ENCODE assay signal across 1 cellular context in genomic region chr16:8621572-8622314, GRCh38.
TF ChIP-seq lines count a peak whose summit lies in the region.

Gene METTL22, plus strand, starts transcription at chr16:8621698. Its CDS starts 3,968 bp downstream, at chr16:8625666.

TF ChIP-seq in K562, 482 proteins besides CTCF, POLR2A, EP300 and RAD21 (continued from another document and continues in another):
- no peak for TF ChIP-seq ZNF592 (IDR thresholded peaks at IDR 0.05)
- TF ChIP-seq KDM5B (IDR thresholded peaks at IDR 0.05; ENCODE audit: insufficient replicate concordance, low read depth, low read length): peak; percentile 81
- peak; percentile 93 for TF ChIP-seq ZFX (CRISPR knock-in tag; IDR thresholded peaks at IDR 0.05)
- TF ChIP-seq PML (IDR thresholded peaks at IDR 0.05; ENCODE audit: low read length): peak; percentile 60; the same call in 1 of the 2 replicates
- no peak for TF ChIP-seq ZNF277 (CRISPR knock-in tag; IDR thresholded peaks at IDR 0.05; ENCODE audit: borderline replicate concordance)
- no peak for TF ChIP-seq ZBTB12 (CRISPR knock-in tag; IDR thresholded peaks at IDR 0.05)
- TF ChIP-seq ZNF124 (CRISPR knock-in tag; IDR thresholded peaks at IDR 0.05): no peak
- no peak for TF ChIP-seq GMEB1 (CRISPR knock-in tag; IDR thresholded peaks at IDR 0.05)
- TF ChIP-seq TSC22D4 (tag; IDR thresholded peaks at IDR 0.05): no peak
- TF ChIP-seq FOXJ2 (tag; IDR thresholded peaks at IDR 0.05): no peak
- TF ChIP-seq TFAM (CRISPR knock-in tag; conservative IDR thresholded peaks at IDR 0.05): no peak
- TF ChIP-seq ZNF740 (CRISPR knock-in tag; IDR thresholded peaks at IDR 0.05): no peak; the same call in 1 of the 2 replicates
- no peak for TF ChIP-seq ZNF740 (tag; IDR thresholded peaks at IDR 0.05)
- TF ChIP-seq KDM1A (IDR thresholded peaks at IDR 0.05): no peak
- TF ChIP-seq ELF1 (tag; IDR thresholded peaks at IDR 0.05): no peak
- no peak for TF ChIP-seq SIRT6 (IDR thresholded peaks at IDR 0.05; ENCODE audit: low read depth, low read length)
- no peak for TF ChIP-seq ZNF282 (CRISPR knock-in tag; IDR thresholded peaks at IDR 0.05)
- TF ChIP-seq NFIC (IDR thresholded peaks at IDR 0.05): peak; percentile 31; the same call in 1 of the 2 replicates
- no peak for TF ChIP-seq KLF13 (tag; IDR thresholded peaks at IDR 0.05; ENCODE audit: borderline replicate concordance, low read depth)
- TF ChIP-seq MAZ (CRISPR knock-in tag; conservative IDR thresholded peaks at IDR 0.05 in 1 of 2, IDR thresholded peaks at IDR 0.05 in 1 of 2): peak in 1 of 2 experiments; percentile 51; a peak in 1 of 4 replicates
- TF ChIP-seq ESRRB (CRISPR knock-in tag; IDR thresholded peaks at IDR 0.05; ENCODE audit: borderline replicate concordance): no peak
- no peak for TF ChIP-seq RBM39 (optimal IDR thresholded peaks at IDR 0.05; ENCODE audit: low read depth, low read length)
- TF ChIP-seq FOXJ3 (CRISPR knock-in tag; IDR thresholded peaks at IDR 0.05): no peak
- TF ChIP-seq YY1 (IDR thresholded peaks at IDR 0.05; ENCODE audit: borderline replicate concordance in 1 of 3, control insufficient read depth in 1 of 3, extremely low read depth in 1 of 3, insufficient read depth in 3 of 3, insufficient read length in 1 of 3, insufficient replicate concordance in 2 of 3, low read depth in 1 of 3, low read length in 2 of 3): peak in 2 of 3 experiments; percentile 90 to 96
- no peak for TF ChIP-seq ZEB2 (IDR thresholded peaks at IDR 0.05)
- TF ChIP-seq RUNX1 (IDR thresholded peaks at IDR 0.05; ENCODE audit: low read depth): no peak
- peak; percentile 79 for TF ChIP-seq TAF1 (IDR thresholded peaks at IDR 0.05; ENCODE audit: control insufficient read depth, extremely low read depth, insufficient read depth, low read length, severe bottlenecking)
- 0 out of 2 replicates have a peak, but pooled peaks have one; percentile 14 for TF ChIP-seq MGA (IDR thresholded peaks at IDR 0.05)
- TF ChIP-seq ARID3A (IDR thresholded peaks at IDR 0.05; ENCODE audit: borderline replicate concordance, low read depth, low read length): no peak
- no peak for TF ChIP-seq JUN (IDR thresholded peaks at IDR 0.05; ENCODE audit: borderline replicate concordance, low read depth, low read length)
- TF ChIP-seq JUN (CRISPR knock-in tag; IDR thresholded peaks at IDR 0.05; ENCODE audit: borderline replicate concordance): no peak
- TF ChIP-seq CBX1 (IDR thresholded peaks at IDR 0.05; ENCODE audit: low read depth): 0 out of 2 replicates have a peak, but pooled peaks have one; percentile 9
- no peak for TF ChIP-seq FOSL1 (tag; conservative IDR thresholded peaks at IDR 0.05)
- TF ChIP-seq SMAD1 (IDR thresholded peaks at IDR 0.05; ENCODE audit: low read depth, low read length, partially characterized antibody): no peak
- TF ChIP-seq HCFC1 (IDR thresholded peaks at IDR 0.05; ENCODE audit: low read depth, low read length): 0 out of 2 replicates have a peak, but pooled peaks have one; percentile 15
- 0 out of 2 replicates have a peak, but pooled peaks have one; percentile 24 for TF ChIP-seq ZNF431 (CRISPR knock-in tag; IDR thresholded peaks at IDR 0.05)
- TF ChIP-seq RAD51 (IDR thresholded peaks at IDR 0.05; ENCODE audit: borderline replicate concordance, low read depth): no peak
- TF ChIP-seq HNRNPK (IDR thresholded peaks at IDR 0.05; ENCODE audit: low read depth, low read length, poor library complexity, severe bottlenecking): no peak
